In genomic region chr20:35984382-35984781, GRCh38 we compare ENCODE assay signal across 1 cellular context.
TF ChIP-seq lines count a peak whose summit lies in the region.

No MANE protein-coding gene starts in this region.

TF ChIP-seq in K562, 482 proteins besides CTCF, POLR2A, EP300 and RAD21:
- TF ChIP-seq GABPA (tag; conservative IDR thresholded peaks at IDR 0.05; ENCODE audit: low read depth) (peak; percentile 56), ZNF24 (IDR thresholded peaks at IDR 0.05) (no peak), ZNF274 (IDR thresholded peaks at IDR 0.05; ENCODE audit: borderline replicate concordance, low read depth, low read length) (no peak)
